Comparison of ENCODE assay signal across 18 cellular contexts in genomic region chr2:174210861-174211260, GRCh38. TPM values are rescaled to one million over a fixed set of nuclear protein-coding genes. Genes with fewer than 3 reads are reported as not detected.
DNase-seq lines count a peak whose midpoint lies in the region; FAIRE-seq and TF ChIP-seq lines count a peak whose summit lies in the region.
"Had no signal": no experiment of that assay in that cellular context is flagged by ENCODE, and none has a peak within 500 bp of the region (broad histone marks: within the 10 kb centered on the region; RNA-seq: fewer than 3 reads in every experiment).

No MANE protein-coding gene starts in this region.

- POLR2A ChIA-PET in PC-9 (lab: Charles Lee; ENCODE audit: unreplicated experiment): no interaction called here

- BruUV-seq in Calu3 (replicated peaks; lab: Mats Ljungman, UMichigan): no TSS peak
- BruUV-seq in PC-9 (replicated peaks; lab: Mats Ljungman, UMichigan): no TSS peak

- H3K9me2 ChIP-seq in PC-9 (ENCODE audit: insufficient read depth): no peaks in the 10 kb centered on the region

- no peak for DNase-seq in Calu3
- DNase-seq in GM19239 (ENCODE audit: insufficient read length, low spot score): no peak
- DNase-seq in PC-9: no peak
- DNase-seq in endothelial cell (ENCODE audit: low spot score): peak; percentile 14
- no peak for DNase-seq in DMS 273 treated with DMSO at 0.1 percent for 48 hours (lab: John Stamatoyannopoulos, UW)
- no peak for DNase-seq in SW480 (ENCODE audit: low spot score)
- DNase-seq in hepatic stellate cell (ENCODE audit: low spot score): no peak
- DNase-seq: CD4-positive, alpha-beta T cell; DMS153; Karpas-422; NCI-H1417; NCI-H1930; NCI-H2227 treated with DMSO at 0.1 percent for 48 hours; NCI-H526 treated with DMSO at 0.1 percent for 48 hours; SIG-M5 had no signal

- no peaks in the 10 kb centered on the region for H3K27me3 Mint-ChIP-seq in Calu3 (ENCODE audit: unreplicated experiment)
- H3K27me3 Mint-ChIP-seq in endothelial cell (ENCODE audit: unreplicated experiment): no peaks in the 10 kb centered on the region
- H3K27me3 Mint-ChIP-seq: B cell; CD4-positive, alpha-beta T cell had no signal

- peak; percentile 48 for FAIRE-seq in GM19239 (lab: Jason Lieb, UNC)
- FAIRE-seq: HepG2 had no signal

- intact Hi-C loops in Calu3 (cut with micrococcal nuclease; ENCODE audit: unreplicated experiment): no loop called here
- intact Hi-C loops in PC-9 (cut with micrococcal nuclease; ENCODE audit: unreplicated experiment): no loop called here

- no peak overlapping the region for H2AFZ ChIP-seq in PC-9

- H3K4me3 Mint-ChIP-seq in Calu3 (ENCODE audit: low read depth, unreplicated experiment) (no peak overlapping the region), endothelial cell (ENCODE audit: unreplicated experiment) (peak overlapping the region; percentile 56)
- H3K4me3 Mint-ChIP-seq: B cell; CD4-positive, alpha-beta T cell; T-helper 2 cell treated with Interferon-gamma antibody and Interleukin-4, amounts not matched to agents 5 μg/mL and 100 μg/mL, for 36 hours had no signal

- peaks cover 7% of the 10 kb centered on the region; the same call in 1 of the 2 replicates for H3K36me3 ChIP-seq in PC-9 (ENCODE audit: low read depth)

- no peak overlapping the region for H3K4me2 ChIP-seq in PC-9

- H3F3A ChIP-seq in PC-9 (ENCODE audit: insufficient read depth, low read depth): peaks cover 17% of the 10 kb centered on the region

- H3K27me3 ChIP-seq in PC-9 (ENCODE audit: insufficient read depth, low read depth): no peaks in the 10 kb centered on the region

- H3K4me3 ChIP-seq in PC-9: no peak overlapping the region

- H3K4me1 ChIP-seq in PC-9 (replicated peaks; ENCODE audit: insufficient read depth): no peaks in the 10 kb centered on the region

- H3K27ac Mint-ChIP-seq in Calu3 (ENCODE audit: unreplicated experiment) (peak overlapping the region; percentile 6), endothelial cell (ENCODE audit: unreplicated experiment) (peak overlapping the region; percentile 98)
- H3K27ac Mint-ChIP-seq: B cell; CD4-positive, alpha-beta T cell; T-helper 2 cell treated with Interferon-gamma antibody and Interleukin-4, amounts not matched to agents 5 μg/mL and 100 μg/mL, for 36 hours had no signal

- H3K9me3 ChIP-seq in PC-9 (ENCODE audit: insufficient read depth, low read depth): no peaks in the 10 kb centered on the region

- H3K27ac ChIP-seq in PC-9: 0 out of 2 replicates have a peak overlapping the region, but pooled peaks have one; percentile 5

- peaks cover 14% of the 10 kb centered on the region; the same call in 1 of the 2 replicates for H4K20me1 ChIP-seq in PC-9 (ENCODE audit: insufficient read depth)

- H3K36me3 Mint-ChIP-seq in Calu3 (ENCODE audit: insufficient read depth, unreplicated experiment): no peaks in the 10 kb centered on the region
- H3K36me3 Mint-ChIP-seq in endothelial cell (ENCODE audit: low read depth, unreplicated experiment): no peaks in the 10 kb centered on the region

- H3K79me2 ChIP-seq in PC-9 (ENCODE audit: low read depth): peaks cover 76% of the 10 kb centered on the region

- H3K9me3 Mint-ChIP-seq in Calu3 (ENCODE audit: low read depth, unreplicated experiment): no peaks in the 10 kb centered on the region
- H3K9me3 Mint-ChIP-seq in endothelial cell (ENCODE audit: unreplicated experiment): no peaks in the 10 kb centered on the region
- H3K9me3 Mint-ChIP-seq: CD4-positive, alpha-beta T cell; T-helper 2 cell treated with Interferon-gamma antibody and Interleukin-4, amounts not matched to agents 5 μg/mL and 100 μg/mL, for 36 hours had no signal

- H3K4me1 Mint-ChIP-seq in Calu3 (ENCODE audit: low read depth, unreplicated experiment) (peaks cover 26% of the 10 kb centered on the region), endothelial cell (ENCODE audit: unreplicated experiment) (peaks cover 40% of the 10 kb centered on the region)
- H3K4me1 Mint-ChIP-seq: B cell had no signal

- CTCF ChIA-PET in Calu3 (lab: Charles Lee) (no interaction called here), PC-9 (lab: Charles Lee) (no interaction called here)

- TF ChIP-seq CTCF in Calu3 (IDR thresholded peaks at IDR 0.05; ENCODE audit: unreplicated experiment): no peak
- TF ChIP-seq CTCF in PC-9 (conservative IDR thresholded peaks at IDR 0.05): no peak
- TF ChIP-seq CTCF in endothelial cell (IDR thresholded peaks at IDR 0.05; ENCODE audit: unreplicated experiment): no peak

RNA-seq across cellular contexts. Expression of gene OLA1, which starts 37.5 kb away (rescaled TPM):
- total RNA-seq in Calu3 (2022) (102 and 124 TPM in 2 replicates), PC-9 (2021) (172 and 263 TPM in 2 replicates), endothelial cell (ENCODE audit: unreplicated experiment) (105 TPM)
